17 cellular contexts compared by ENCODE assay signal in the genomic region with DNA sequence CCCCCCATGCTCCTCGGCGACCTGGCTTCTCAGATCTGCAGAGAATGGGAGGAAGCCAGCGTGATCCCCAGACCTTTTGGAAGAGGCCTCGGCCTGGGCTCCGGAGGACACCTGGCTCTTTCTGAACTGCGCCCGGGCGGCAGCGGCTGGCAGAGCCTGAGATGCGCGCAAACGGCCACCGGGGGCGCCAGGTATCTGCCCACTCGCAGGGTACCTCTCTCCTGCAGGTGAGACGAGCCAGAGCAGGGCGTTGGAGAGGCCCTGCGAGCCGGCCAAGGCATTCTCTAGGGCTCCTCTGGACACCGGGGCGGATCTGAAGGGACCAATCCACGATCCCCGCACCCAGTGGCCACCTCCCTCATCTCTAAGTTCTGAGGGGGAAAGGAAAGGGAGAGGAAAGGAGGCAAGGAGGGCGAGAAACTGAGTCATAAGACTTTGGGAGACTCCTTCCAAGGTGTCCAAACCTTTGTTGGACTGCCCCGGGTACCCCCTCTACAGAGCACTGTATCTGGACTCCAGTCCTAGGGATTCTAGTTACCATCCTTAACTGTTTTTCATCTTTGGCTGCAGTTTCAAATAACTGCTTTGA. TPM values are rescaled to one million over a fixed set of nuclear protein-coding genes. Genes with fewer than 3 reads are reported as not detected.
A peak's percentile ranks its signal among the peaks of the same experiment; 100 is the strongest.
DNase-seq lines count a peak whose midpoint lies in the region; ATAC-seq, FAIRE-seq and TF ChIP-seq lines count a peak whose summit lies in the region.
"Had no signal": no experiment of that assay in that cellular context is flagged by ENCODE, and none has a peak within 500 bp of the region (broad histone marks: within the 10 kb centered on the region; RNA-seq: fewer than 3 reads in every experiment).

No MANE protein-coding gene starts in this region.

- CTCF ChIA-PET in A549 (lab: Yijun Ruan, JAX), result no interaction called here

- ATAC-seq in A549, result peak; percentile 64 to 88; a peak in 4 of 6 replicates

- no peak overlapping the region for H3K4me2 ChIP-seq in A549
- H3K4me2 ChIP-seq in OCI-LY1 (ENCODE audit: low read length), result no peak overlapping the region

- TF ChIP-seq CTCF in A549 (IDR thresholded peaks at IDR 0.05) (no peak), GM06990 (IDR thresholded peaks at IDR 0.05; ENCODE audit: insufficient read depth, low read length, poor library complexity, severe bottlenecking) (peak; percentile 20), OCI-LY1 (IDR thresholded peaks at IDR 0.05; ENCODE audit: low read length) (peak; percentile 61), vagina (IDR thresholded peaks at IDR 0.05) (no peak)

- no peaks in the 10 kb centered on the region for H3K36me3 ChIP-seq in GM06990 (ENCODE audit: control insufficient read depth, insufficient read depth, low read length)
- no peaks in the 10 kb centered on the region for H3K36me3 ChIP-seq in OCI-LY1 (ENCODE audit: insufficient read depth, low read length)
- H3K36me3 ChIP-seq in vagina, result no peaks in the 10 kb centered on the region
- H3K36me3 ChIP-seq: tibial artery had no signal

- DNase-seq in A549 (ENCODE audit: low read depth in 1 of 2, low spot score in 1 of 2) (peak; percentile 12 to 16), GM06990 (ENCODE audit: extremely low read depth, insufficient read length) (peak; percentile 5), germinal center (ENCODE audit: low spot score) (peak; percentile 26), NCI-H524 treated with DMSO at 0.1 percent for 48 hours (lab: John Stamatoyannopoulos, UW) (no peak), vagina (ENCODE audit: extremely low spot score in 2 of 2) (no peak)
- no peak for DNase-seq in activated CD8-positive, alpha-beta memory T cell treated with anti-CD3 and anti-CD28 coated beads, Interleukin-2, amount 50 U/mL, for 4 hours
- no peak for DNase-seq in effector CD8-positive, alpha-beta T cell (lab: John Stamatoyannopoulos, UW)
- DNase-seq: activated CD4-positive, alpha-beta T cell treated with anti-CD3 and anti-CD28 coated beads, Interleukin-2, amount 10 ng/mL, durations not matched to agents 7 days and 5 days; dorsolateral prefrontal cortex; midbrain; NCI-H146; SIG-M5; tibial artery had no signal

- no peaks in the 10 kb centered on the region; the same call in 1 of the 2 replicates for H3K27me3 ChIP-seq in GM06990 (replicated peaks; ENCODE audit: control insufficient read depth, insufficient read depth, low read length)
- H3K27me3 ChIP-seq in OCI-LY1 (ENCODE audit: insufficient read depth, low read length), result 0 out of 2 replicates have a peak, but pooled peaks cover 4% of the 10 kb centered on the region
- H3K27me3 ChIP-seq in vagina, result no peaks in the 10 kb centered on the region

- H3K9me2 ChIP-seq in OCI-LY1 (ENCODE audit: low read depth, low read length), result no peaks in the 10 kb centered on the region

- H2AFZ ChIP-seq in OCI-LY1 (ENCODE audit: low read length), result no peak overlapping the region

- TF ChIP-seq POLR2A in A549 (IDR thresholded peaks at IDR 0.05; ENCODE audit: low read length) (no peak), vagina (IDR thresholded peaks at IDR 0.05) (no peak)

- intact Hi-C loops in vagina (cut with DNase I), result no loop called here

- no peaks in the 10 kb centered on the region for H3K4me1 ChIP-seq in A549
- no peaks in the 10 kb centered on the region for H3K4me1 ChIP-seq in OCI-LY1 (ENCODE audit: insufficient read depth, low read length, severe bottlenecking)
- no peaks in the 10 kb centered on the region for H3K4me1 ChIP-seq in vagina
- H3K4me1 ChIP-seq: tibial artery had no signal

- H3K4me3 ChIP-seq in A549 (no peak overlapping the region), GM06990 (replicated peaks; ENCODE audit: low read depth, low read length) (no peak overlapping the region), OCI-LY1 (ENCODE audit: low read depth, low read length, poor library complexity, severe bottlenecking) (no peak overlapping the region), vagina (no peak overlapping the region)
- H3K4me3 ChIP-seq: dorsolateral prefrontal cortex, tibial artery had no signal

- no peak overlapping the region for H3K9ac ChIP-seq in OCI-LY1 (ENCODE audit: low read length)

- POLR2A ChIA-PET in A549 (lab: Yijun Ruan, JAX), result no interaction called here

- TF ChIP-seq RAD21 in A549 (conservative IDR thresholded peaks at IDR 0.05 in 1 of 2, IDR thresholded peaks at IDR 0.05 in 1 of 2), result no peak

- H3K27ac ChIP-seq in A549 (no peak overlapping the region), OCI-LY1 (ENCODE audit: low read depth, low read length, poor library complexity, severe bottlenecking) (no peak overlapping the region), vagina (no peak overlapping the region)
- H3K27ac ChIP-seq: dorsolateral prefrontal cortex, HL-60, tibial artery had no signal

- 9% methylated on average over 23 of the region's 25 CpGs for WGBS in A549 (ENCODE audit: missing lambda C conversion rate)

- no peaks in the 10 kb centered on the region for H3F3A ChIP-seq in OCI-LY1 (ENCODE audit: insufficient read depth, low read length)

- H3K9me3 ChIP-seq in A549 (peaks cover 19% of the 10 kb centered on the region; the same call in 2 of the 3 replicates), OCI-LY1 (ENCODE audit: low read length) (no peaks in the 10 kb centered on the region), vagina (no peaks in the 10 kb centered on the region)

- no peak for TF ChIP-seq EP300 in A549 (IDR thresholded peaks at IDR 0.05)

- FAIRE-seq in A549 (lab: Jason Lieb, UNC), result no peak

- H3K79me2 ChIP-seq in OCI-LY1 (ENCODE audit: insufficient read depth, low read length), result no peaks in the 10 kb centered on the region

- H4K20me1 ChIP-seq in OCI-LY1 (ENCODE audit: insufficient read depth, low read length), result no peaks in the 10 kb centered on the region

TF ChIP-seq in A549, 52 proteins besides CTCF, POLR2A, EP300 and RAD21:
- TF ChIP-seq NFE2L2 (conservative IDR thresholded peaks at IDR 0.05; ENCODE audit: low read length), result no peak
- TF ChIP-seq GATA3 (IDR thresholded peaks at IDR 0.05; ENCODE audit: borderline replicate concordance), result no peak
- TF ChIP-seq HDAC2 (IDR thresholded peaks at IDR 0.05), result no peak
- TF ChIP-seq, protein P1, sequence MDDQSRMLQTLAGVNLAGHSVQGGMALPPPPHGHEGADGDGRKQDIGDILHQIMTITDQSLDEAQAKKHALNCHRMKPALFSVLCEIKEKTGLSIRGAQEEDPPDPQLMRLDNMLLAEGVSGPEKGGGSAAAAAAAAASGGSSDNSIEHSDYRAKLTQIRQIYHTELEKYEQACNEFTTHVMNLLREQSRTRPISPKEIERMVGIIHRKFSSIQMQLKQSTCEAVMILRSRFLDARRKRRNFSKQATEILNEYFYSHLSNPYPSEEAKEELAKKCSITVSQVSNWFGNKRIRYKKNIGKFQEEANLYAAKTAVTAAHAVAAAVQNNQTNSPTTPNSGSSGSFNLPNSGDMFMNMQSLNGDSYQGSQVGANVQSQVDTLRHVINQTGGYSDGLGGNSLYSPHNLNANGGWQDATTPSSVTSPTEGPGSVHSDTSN (IDR thresholded peaks at IDR 0.05), result no peak

RNA-seq across cellular contexts. Expression of a gene that starts 55.0 kb away (rescaled TPM):
- not detected in 2 replicates for polyA plus RNA-seq in A549 (2011; rRNA removed)
- polyA plus RNA-seq in A549 (2012; cell fraction: cytosol; rRNA removed), result not detected in 2 replicates
- not detected in 2 replicates for polyA plus RNA-seq in A549 (2012; cell fraction: nucleus; rRNA removed)
- not detected in 3 replicates for polyA plus RNA-seq in A549 (2017; fragmentation: RNase III; extraction: RNeasy Plus Mini Kit Qiagen cat#74134 plus additional on column Dnase treatment)
- polyA minus RNA-seq in A549 (2011; rRNA and poly(A)+ RNA removed), result not detected in 2 replicates
- total RNA-seq in vagina, result not detected
- total RNA-seq: activated CD4-positive, alpha-beta T cell treated with anti-CD3 and anti-CD28 coated beads, Interleukin-2, amount 10 ng/mL, durations not matched to agents 7 days and 5 days; CD8-positive, alpha-beta memory T cell; renal cortical epithelial cell had no signal
- polyA plus RNA-seq: CD8-positive, alpha-beta memory T cell had no signal

Comparison
In these comparisons a context has a peak if more than half of its experiments do, and no peak if none do; other contexts are left out.
1. DNase-seq: peak in A549 (2 of 2), GM06990 (single experiment) and germinal center (single experiment); none in NCI-H524 treated with DMSO at 0.1 percent for 48 hours (single experiment), activated CD8-positive, alpha-beta memory T cell treated with anti-CD3 and anti-CD28 coated beads, Interleukin-2, amount 50 U/mL, for 4 hours (single experiment), vagina (0 of 2) and effector CD8-positive, alpha-beta T cell (single experiment).
2. CTCF ChIP-seq: peak in GM06990 (single experiment) and OCI-LY1 (single experiment); none in A549 (single experiment) and vagina (0 of 3).